2 cellular contexts compared by ENCODE assay signal in the genomic region with DNA sequence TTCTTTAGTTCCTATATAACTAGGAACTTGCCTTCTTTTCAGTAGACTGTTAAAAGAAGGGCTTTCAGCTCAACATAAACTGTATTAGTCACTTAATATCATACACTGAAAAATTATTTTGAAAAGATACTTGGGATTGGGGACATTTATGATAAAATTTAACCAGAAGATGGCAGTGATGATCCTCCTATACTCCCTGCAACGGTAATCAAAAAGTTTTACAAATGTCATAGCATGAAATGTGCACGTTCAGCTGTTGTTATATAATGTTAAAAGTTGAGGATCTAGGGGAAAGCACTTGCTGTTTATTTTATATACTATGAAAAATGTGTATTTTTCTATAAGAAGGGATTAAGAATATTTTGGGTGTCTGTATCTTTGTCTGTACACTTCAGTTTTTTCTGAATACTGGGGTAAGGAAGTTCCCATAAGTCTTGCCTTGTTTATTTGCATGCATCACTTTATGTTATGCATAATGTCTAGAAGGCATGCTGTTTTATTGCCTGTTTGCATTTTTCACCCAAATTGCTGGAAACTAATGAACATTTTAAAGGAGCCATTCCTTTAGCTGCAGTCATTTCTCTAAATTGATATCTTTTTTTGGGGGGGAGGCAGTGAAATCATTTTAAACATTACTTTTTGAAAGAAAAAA.
A peak's percentile ranks its signal among the peaks of the same experiment; 100 is the strongest.
TF ChIP-seq lines count a peak whose summit lies in the region.

No MANE protein-coding gene starts in this region.

TF ChIP-seq in IMR-90, 13 proteins besides CTCF, POLR2A, EP300 and RAD21:
- no peak for TF ChIP-seq RCOR1 (IDR thresholded peaks at IDR 0.05; ENCODE audit: insufficient replicate concordance, low read length)
- TF ChIP-seq CHD1 (IDR thresholded peaks at IDR 0.05; ENCODE audit: low read depth, low read length): no peak
- no peak for TF ChIP-seq MXI1 (IDR thresholded peaks at IDR 0.05; ENCODE audit: borderline replicate concordance, low read depth, low read length)
- no peak for TF ChIP-seq RFX5 (IDR thresholded peaks at IDR 0.05; ENCODE audit: low read depth, low read length)
- TF ChIP-seq NFE2L2 (IDR thresholded peaks at IDR 0.05; ENCODE audit: low read depth, low read length): no peak
- no peak for TF ChIP-seq FOS (IDR thresholded peaks at IDR 0.05; ENCODE audit: low read depth, low read length)
- TF ChIP-seq MAFK (IDR thresholded peaks at IDR 0.05; ENCODE audit: low read depth, low read length): peak; percentile 21; the same call in 1 of the 2 replicates
- TF ChIP-seq CEBPB (IDR thresholded peaks at IDR 0.05; ENCODE audit: low read depth, low read length): no peak
- TF ChIP-seq SMC3 (IDR thresholded peaks at IDR 0.05; ENCODE audit: low read depth, low read length): peak; percentile 50; the same call in 1 of the 2 replicates
- no peak for TF ChIP-seq USF2 (IDR thresholded peaks at IDR 0.05; ENCODE audit: low read depth, low read length)
- TF ChIP-seq, protein P1, sequence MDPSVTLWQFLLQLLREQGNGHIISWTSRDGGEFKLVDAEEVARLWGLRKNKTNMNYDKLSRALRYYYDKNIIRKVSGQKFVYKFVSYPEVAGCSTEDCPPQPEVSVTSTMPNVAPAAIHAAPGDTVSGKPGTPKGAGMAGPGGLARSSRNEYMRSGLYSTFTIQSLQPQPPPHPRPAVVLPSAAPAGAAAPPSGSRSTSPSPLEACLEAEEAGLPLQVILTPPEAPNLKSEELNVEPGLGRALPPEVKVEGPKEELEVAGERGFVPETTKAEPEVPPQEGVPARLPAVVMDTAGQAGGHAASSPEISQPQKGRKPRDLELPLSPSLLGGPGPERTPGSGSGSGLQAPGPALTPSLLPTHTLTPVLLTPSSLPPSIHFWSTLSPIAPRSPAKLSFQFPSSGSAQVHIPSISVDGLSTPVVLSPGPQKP (IDR thresholded peaks at IDR 0.05; ENCODE audit: borderline replicate concordance, low read depth, low read length): no peak
- no peak for TF ChIP-seq MAZ (IDR thresholded peaks at IDR 0.05; ENCODE audit: borderline replicate concordance, low read depth, low read length)
- no peak for TF ChIP-seq BHLHE40 (IDR thresholded peaks at IDR 0.05; ENCODE audit: low read depth, low read length)

TF ChIP-seq in HepG2, 621 proteins besides CTCF, POLR2A, EP300 and RAD21:
- no peak for TF ChIP-seq ZNF264 (CRISPR knock-in tag; IDR thresholded peaks at IDR 0.05)
- no peak for TF ChIP-seq HNF4A (CRISPR knock-in tag; IDR thresholded peaks at IDR 0.05)
- TF ChIP-seq GZF1 (CRISPR knock-in tag; IDR thresholded peaks at IDR 0.05): no peak
- TF ChIP-seq STAG1 (CRISPR knock-in tag; IDR thresholded peaks at IDR 0.05): peak; percentile 78
- 0 out of 4 replicates have a peak, but pooled peaks of 1 of the 2 experiments have one; percentile 31 for TF ChIP-seq HMGXB4 (CRISPR knock-in tag; IDR thresholded peaks at IDR 0.05; ENCODE audit: borderline replicate concordance in 1 of 2, low read depth in 1 of 2)
- peak; percentile 51 for TF ChIP-seq MAFF (IDR thresholded peaks at IDR 0.05; ENCODE audit: low read depth, low read length)
- TF ChIP-seq, protein P2, sequence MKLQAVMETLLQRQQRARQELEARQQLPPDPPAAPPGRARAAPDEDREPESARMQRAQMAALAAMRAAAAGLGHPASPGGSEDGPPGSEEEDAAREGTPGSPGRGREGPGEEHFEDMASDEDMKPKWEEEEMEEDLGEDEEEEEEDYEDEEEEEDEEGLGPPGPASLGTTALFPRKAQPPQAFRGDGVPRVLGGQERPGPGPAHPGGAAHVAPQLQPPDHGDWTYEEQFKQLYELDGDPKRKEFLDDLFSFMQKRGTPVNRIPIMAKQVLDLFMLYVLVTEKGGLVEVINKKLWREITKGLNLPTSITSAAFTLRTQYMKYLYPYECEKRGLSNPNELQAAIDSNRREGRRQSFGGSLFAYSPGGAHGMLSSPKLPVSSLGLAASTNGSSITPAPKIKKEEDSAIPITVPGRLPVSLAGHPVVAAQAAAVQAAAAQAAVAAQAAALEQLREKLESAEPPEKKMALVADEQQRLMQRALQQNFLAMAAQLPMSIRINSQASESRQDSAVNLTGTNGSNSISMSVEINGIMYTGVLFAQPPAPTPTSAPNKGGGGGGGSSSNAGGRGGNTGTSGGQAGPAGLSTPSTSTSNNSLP (IDR thresholded peaks at IDR 0.05; ENCODE audit: low read depth, low read length): peak; percentile 83; the same call in 1 of the 2 replicates
- peak; percentile 21; the same call in 1 of the 2 replicates for TF ChIP-seq KDM5A (IDR thresholded peaks at IDR 0.05; ENCODE audit: borderline replicate concordance, low read length)
- peak in 1 of 2 experiments; percentile 41; a peak in 2 of 4 replicates for TF ChIP-seq MAFK (conservative IDR thresholded peaks at IDR 0.05 in 1 of 2, IDR thresholded peaks at IDR 0.05 in 1 of 2; ENCODE audit: low read length in 2 of 2)
- TF ChIP-seq SMC3 (IDR thresholded peaks at IDR 0.05; ENCODE audit: low read length): peak; percentile 62
TF ChIP-seq in HepG2: peak in this region for 7.
